In the genomic region with DNA sequence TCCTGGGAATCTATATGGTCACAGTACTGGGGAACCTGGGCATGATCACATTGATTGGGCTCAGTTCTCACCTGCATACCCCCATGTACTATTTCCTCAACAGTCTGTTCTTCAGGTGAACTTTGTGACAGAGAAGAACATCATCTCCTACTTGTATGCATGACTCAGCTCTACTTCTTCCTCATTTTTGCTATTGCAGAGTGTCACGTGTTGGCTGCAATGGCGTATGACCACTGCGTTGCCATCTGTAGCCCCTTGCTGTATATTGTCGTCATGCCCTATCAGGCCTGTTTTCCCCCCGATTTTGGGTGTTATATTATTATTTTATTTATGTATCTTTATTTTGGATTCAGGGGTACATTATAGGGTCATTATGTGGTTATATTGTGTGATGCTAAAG, we compare ENCODE assay signal across 1 cellular context.
TF ChIP-seq lines count a peak whose summit lies in the region.

No MANE protein-coding gene starts in this region.

TF ChIP-seq in K562, 482 proteins besides CTCF, POLR2A, EP300 and RAD21 (continued from another document and continues in another):
- TF ChIP-seq BCLAF1 (IDR thresholded peaks at IDR 0.05; ENCODE audit: borderline replicate concordance in 1 of 2, control insufficient read depth in 1 of 2, low read depth in 2 of 2, low read length in 1 of 2) (no peak), ZFP30 (CRISPR knock-in tag; IDR thresholded peaks at IDR 0.05; ENCODE audit: borderline replicate concordance) (no peak), MLX (CRISPR knock-in tag; conservative IDR thresholded peaks at IDR 0.05) (no peak), RBM15 (IDR thresholded peaks at IDR 0.05; ENCODE audit: insufficient read depth, low read length) (no peak), TEAD1 (CRISPR knock-in tag; IDR thresholded peaks at IDR 0.05) (no peak; a peak in 1 of 4 replicates), ZKSCAN8 (CRISPR knock-in tag; IDR thresholded peaks at IDR 0.05) (no peak), HEY1 (CRISPR knock-in tag; IDR thresholded peaks at IDR 0.05; ENCODE audit: borderline replicate concordance) (no peak), HES1 (IDR thresholded peaks at IDR 0.05; ENCODE audit: low read depth) (no peak), ZNF592 (IDR thresholded peaks at IDR 0.05) (peak; percentile 46; the same call in 1 of the 2 replicates), SRF (CRISPR knock-in tag; IDR thresholded peaks at IDR 0.05) (no peak; a peak in 1 of 4 replicates), MCM7 (IDR thresholded peaks at IDR 0.05) (no peak), NCOA4 (IDR thresholded peaks at IDR 0.05; ENCODE audit: partially characterized antibody) (no peak), ATF1 (CRISPR knock-in tag; IDR thresholded peaks at IDR 0.05) (no peak), ATF1 (tag; IDR thresholded peaks at IDR 0.05) (no peak), HLTF (IDR thresholded peaks at IDR 0.05) (no peak), TCFL5 (CRISPR knock-in tag; conservative IDR thresholded peaks at IDR 0.05) (no peak), ZNF41 (CRISPR knock-in tag; conservative IDR thresholded peaks at IDR 0.05) (no peak), ZNF232 (CRISPR knock-in tag; IDR thresholded peaks at IDR 0.05) (no peak), HDAC6 (IDR thresholded peaks at IDR 0.05; ENCODE audit: low read depth, low read length) (no peak), ETV6 (IDR thresholded peaks at IDR 0.05; ENCODE audit: borderline replicate concordance in 1 of 2, low read depth in 2 of 2, low read length in 1 of 2) (no peak), ETV6 (CRISPR knock-in tag; IDR thresholded peaks at IDR 0.05; ENCODE audit: borderline replicate concordance) (no peak), BACH1 (tag; IDR thresholded peaks at IDR 0.05) (0 out of 2 replicates have a peak, but pooled peaks have one; percentile 36), OTX1 (CRISPR knock-in tag; IDR thresholded peaks at IDR 0.05) (no peak), ELF1 (tag; IDR thresholded peaks at IDR 0.05) (no peak), NFE2 (IDR thresholded peaks at IDR 0.05; ENCODE audit: low read depth) (peak; percentile 90), ELF4 (CRISPR knock-in tag; IDR thresholded peaks at IDR 0.05) (0 out of 2 replicates have a peak, but pooled peaks have one; percentile 55), TBP (optimal IDR thresholded peaks at IDR 0.05; ENCODE audit: low read depth, low read length) (no peak), ZNF184 (CRISPR knock-in tag; IDR thresholded peaks at IDR 0.05) (no peak), FOXJ2 (tag; IDR thresholded peaks at IDR 0.05) (no peak), USF1 (CRISPR knock-in tag; IDR thresholded peaks at IDR 0.05) (peak; percentile 83), NR4A1 (CRISPR knock-in tag; IDR thresholded peaks at IDR 0.05) (no peak), NR4A1 (tag; IDR thresholded peaks at IDR 0.05) (no peak), SREBF2 (CRISPR knock-in tag; IDR thresholded peaks at IDR 0.05) (no peak)
- TF ChIP-seq, protein P1, sequence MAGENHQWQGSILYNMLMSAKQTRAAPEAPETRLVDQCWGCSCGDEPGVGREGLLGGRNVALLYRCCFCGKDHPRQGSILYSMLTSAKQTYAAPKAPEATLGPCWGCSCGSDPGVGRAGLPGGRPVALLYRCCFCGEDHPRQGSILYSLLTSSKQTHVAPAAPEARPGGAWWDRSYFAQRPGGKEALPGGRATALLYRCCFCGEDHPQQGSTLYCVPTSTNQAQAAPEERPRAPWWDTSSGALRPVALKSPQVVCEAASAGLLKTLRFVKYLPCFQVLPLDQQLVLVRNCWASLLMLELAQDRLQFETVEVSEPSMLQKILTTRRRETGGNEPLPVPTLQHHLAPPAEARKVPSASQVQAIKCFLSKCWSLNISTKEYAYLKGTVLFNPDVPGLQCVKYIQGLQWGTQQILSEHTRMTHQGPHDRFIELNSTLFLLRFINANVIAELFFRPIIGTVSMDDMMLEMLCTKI (IDR thresholded peaks at IDR 0.05; ENCODE audit: partially characterized antibody) = no peak
- TF ChIP-seq, protein P2, sequence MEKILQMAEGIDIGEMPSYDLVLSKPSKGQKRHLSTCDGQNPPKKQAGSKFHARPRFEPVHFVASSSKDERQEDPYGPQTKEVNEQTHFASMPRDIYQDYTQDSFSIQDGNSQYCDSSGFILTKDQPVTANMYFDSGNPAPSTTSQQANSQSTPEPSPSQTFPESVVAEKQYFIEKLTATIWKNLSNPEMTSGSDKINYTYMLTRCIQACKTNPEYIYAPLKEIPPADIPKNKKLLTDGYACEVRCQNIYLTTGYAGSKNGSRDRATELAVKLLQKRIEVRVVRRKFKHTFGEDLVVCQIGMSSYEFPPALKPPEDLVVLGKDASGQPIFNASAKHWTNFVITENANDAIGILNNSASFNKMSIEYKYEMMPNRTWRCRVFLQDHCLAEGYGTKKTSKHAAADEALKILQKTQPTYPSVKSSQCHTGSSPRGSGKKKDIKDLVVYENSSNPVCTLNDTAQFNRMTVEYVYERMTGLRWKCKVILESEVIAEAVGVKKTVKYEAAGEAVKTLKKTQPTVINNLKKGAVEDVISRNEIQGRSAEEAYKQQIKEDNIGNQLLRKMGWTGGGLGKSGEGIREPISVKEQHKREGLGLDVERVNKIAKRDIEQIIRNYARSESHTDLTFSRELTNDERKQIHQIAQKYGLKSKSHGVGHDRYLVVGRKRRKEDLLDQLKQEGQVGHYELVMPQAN (IDR thresholded peaks at IDR 0.05; ENCODE audit: borderline replicate concordance) = no peak
- TF ChIP-seq, protein P3, sequence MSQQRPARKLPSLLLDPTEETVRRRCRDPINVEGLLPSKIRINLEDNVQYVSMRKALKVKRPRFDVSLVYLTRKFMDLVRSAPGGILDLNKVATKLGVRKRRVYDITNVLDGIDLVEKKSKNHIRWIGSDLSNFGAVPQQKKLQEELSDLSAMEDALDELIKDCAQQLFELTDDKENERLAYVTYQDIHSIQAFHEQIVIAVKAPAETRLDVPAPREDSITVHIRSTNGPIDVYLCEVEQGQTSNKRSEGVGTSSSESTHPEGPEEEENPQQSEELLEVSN (IDR thresholded peaks at IDR 0.05; ENCODE audit: borderline replicate concordance in 1 of 2, extremely low read depth in 1 of 2, insufficient read depth in 1 of 2, insufficient read length in 1 of 2, low read depth in 1 of 2, low read length in 1 of 2, poor library complexity in 1 of 2, severe bottlenecking in 1 of 2) = no peak
- TF ChIP-seq, protein P4, sequence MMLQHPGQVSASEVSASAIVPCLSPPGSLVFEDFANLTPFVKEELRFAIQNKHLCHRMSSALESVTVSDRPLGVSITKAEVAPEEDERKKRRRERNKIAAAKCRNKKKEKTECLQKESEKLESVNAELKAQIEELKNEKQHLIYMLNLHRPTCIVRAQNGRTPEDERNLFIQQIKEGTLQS (IDR thresholded peaks at IDR 0.05) = peak; percentile 33; the same call in 1 of the 2 replicates
- TF ChIP-seq, protein P4 (CRISPR knock-in tag; conservative IDR thresholded peaks at IDR 0.05) = no peak
- TF ChIP-seq, protein P5, sequence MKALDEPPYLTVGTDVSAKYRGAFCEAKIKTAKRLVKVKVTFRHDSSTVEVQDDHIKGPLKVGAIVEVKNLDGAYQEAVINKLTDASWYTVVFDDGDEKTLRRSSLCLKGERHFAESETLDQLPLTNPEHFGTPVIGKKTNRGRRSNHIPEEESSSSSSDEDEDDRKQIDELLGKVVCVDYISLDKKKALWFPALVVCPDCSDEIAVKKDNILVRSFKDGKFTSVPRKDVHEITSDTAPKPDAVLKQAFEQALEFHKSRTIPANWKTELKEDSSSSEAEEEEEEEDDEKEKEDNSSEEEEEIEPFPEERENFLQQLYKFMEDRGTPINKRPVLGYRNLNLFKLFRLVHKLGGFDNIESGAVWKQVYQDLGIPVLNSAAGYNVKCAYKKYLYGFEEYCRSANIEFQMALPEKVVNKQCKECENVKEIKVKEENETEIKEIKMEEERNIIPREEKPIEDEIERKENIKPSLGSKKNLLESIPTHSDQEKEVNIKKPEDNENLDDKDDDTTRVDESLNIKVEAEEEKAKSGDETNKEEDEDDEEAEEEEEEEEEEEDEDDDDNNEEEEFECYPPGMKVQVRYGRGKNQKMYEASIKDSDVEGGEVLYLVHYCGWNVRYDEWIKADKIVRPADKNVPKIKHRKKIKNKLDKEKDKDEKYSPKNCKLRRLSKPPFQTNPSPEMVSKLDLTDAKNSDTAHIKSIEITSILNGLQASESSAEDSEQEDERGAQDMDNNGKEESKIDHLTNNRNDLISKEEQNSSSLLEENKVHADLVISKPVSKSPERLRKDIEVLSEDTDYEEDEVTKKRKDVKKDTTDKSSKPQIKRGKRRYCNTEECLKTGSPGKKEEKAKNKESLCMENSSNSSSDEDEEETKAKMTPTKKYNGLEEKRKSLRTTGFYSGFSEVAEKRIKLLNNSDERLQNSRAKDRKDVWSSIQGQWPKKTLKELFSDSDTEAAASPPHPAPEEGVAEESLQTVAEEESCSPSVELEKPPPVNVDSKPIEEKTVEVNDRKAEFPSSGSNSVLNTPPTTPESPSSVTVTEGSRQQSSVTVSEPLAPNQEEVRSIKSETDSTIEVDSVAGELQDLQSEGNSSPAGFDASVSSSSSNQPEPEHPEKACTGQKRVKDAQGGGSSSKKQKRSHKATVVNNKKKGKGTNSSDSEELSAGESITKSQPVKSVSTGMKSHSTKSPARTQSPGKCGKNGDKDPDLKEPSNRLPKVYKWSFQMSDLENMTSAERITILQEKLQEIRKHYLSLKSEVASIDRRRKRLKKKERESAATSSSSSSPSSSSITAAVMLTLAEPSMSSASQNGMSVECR (CRISPR knock-in tag; IDR thresholded peaks at IDR 0.05) = no peak
